Comparison of ENCODE assay signal across 8 cellular contexts in the genomic region with DNA sequence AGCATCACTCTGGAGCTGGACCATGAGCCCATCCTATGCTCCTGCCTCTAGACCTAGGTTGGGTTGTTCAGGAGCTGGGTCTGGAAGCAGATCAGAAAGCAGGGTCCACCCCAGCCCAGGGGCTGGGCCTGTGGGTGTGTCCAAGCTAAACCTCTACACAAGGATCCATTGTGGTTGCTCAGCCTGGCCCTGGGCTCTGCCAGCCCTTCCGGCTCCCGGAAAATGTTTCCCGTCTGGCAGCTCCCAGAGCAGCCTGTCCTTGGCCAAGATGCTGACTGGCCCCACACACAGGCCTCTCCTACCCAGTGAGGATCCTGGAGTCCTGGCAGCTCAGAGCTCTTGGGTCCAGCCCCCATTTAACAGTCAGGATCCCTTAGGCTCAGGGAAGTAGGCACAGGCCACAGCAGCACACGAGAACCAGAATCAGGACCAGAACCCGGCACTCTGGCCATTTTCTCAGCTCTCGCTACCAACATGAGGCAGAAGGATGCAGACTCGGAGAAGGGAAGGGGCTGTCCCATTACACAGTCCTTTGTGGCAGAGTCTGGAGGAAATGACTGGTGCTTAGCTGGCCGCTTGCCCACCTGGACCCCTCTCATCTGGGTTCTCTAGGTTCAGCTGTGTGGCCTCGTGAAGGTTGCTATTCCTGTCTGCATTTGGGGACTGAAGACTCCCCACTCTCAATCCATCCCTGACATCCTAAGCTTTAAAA. TPM values are rescaled to one million over a fixed set of nuclear protein-coding genes. Genes with fewer than 3 reads are reported as not detected.
A peak's percentile ranks its signal among the peaks of the same experiment; 100 is the strongest.
DNase-seq lines count a peak whose midpoint lies in the region; ATAC-seq and TF ChIP-seq lines count a peak whose summit lies in the region.

No MANE protein-coding gene starts in this region.

- ATAC-seq in activated naive CD8-positive, alpha-beta T cell treated with anti-CD3 and anti-CD28 coated beads, Interleukin-2, amount 10 ng/mL, durations not matched to agents 7 days and 5 days (ENCODE audit: low read depth), result no peak
- peak; percentile 70 for ATAC-seq in aorta (ENCODE audit: low FRiP score)
- no peak for ATAC-seq in HG03378 (IDR thresholded peaks at IDR 0.05; ENCODE audit: unreplicated experiment)

- no peaks in the 10 kb centered on the region for H3K9me3 Mint-ChIP-seq in activated naive CD8-positive, alpha-beta T cell treated with anti-CD3 and anti-CD28 coated beads, Interleukin-2, amount 10 ng/mL, durations not matched to agents 7 days and 5 days
- H3K9me3 Mint-ChIP-seq in activated naive CD8-positive, alpha-beta T cell treated with anti-CD3 and anti-CD28 coated beads for 36 hours, result no peaks in the 10 kb centered on the region

- H3K27ac ChIP-seq in muscle layer of colon (ENCODE audit: low read depth, low read length), result peak overlapping the region; percentile 53
- H3K27ac ChIP-seq in aorta (ENCODE audit: low read depth in 1 of 2, low read length in 2 of 2), result peak overlapping the region; percentile 71 to 92

- H3K4me3 ChIP-seq in epithelial cell of esophagus (ENCODE audit: low read length), result no peak overlapping the region
- peak overlapping the region in 1 of 2 donors; percentile 6 for H3K4me3 ChIP-seq in muscle layer of colon (ENCODE audit: low read depth in 1 of 2, low read length in 2 of 2)
- H3K4me3 ChIP-seq in aorta (ENCODE audit: low read length in 2 of 2), result no peak overlapping the region

- POLR2A ChIA-PET in activated naive CD8-positive, alpha-beta T cell treated with anti-CD3 and anti-CD28 coated beads, Interleukin-2, amount 10 ng/mL, durations not matched to agents 7 days and 5 days (lab: Charles Lee), result interaction anchor here (0.7 to 5.5 kb wide), 9 partner anchors 24 to 452 kb away, joined by 3 to 54 read pairs (median 3); a partner anchor contains a TSS

- no peak overlapping the region for H3K4me3 Mint-ChIP-seq in activated naive CD8-positive, alpha-beta T cell treated with anti-CD3 and anti-CD28 coated beads, Interleukin-2, amount 10 ng/mL, durations not matched to agents 7 days and 5 days
- no peak overlapping the region for H3K4me3 Mint-ChIP-seq in activated naive CD8-positive, alpha-beta T cell treated with anti-CD3 and anti-CD28 coated beads for 36 hours

- H3K36me3 ChIP-seq in muscle layer of colon (ENCODE audit: insufficient read depth, low read length) (no peaks in the 10 kb centered on the region), aorta (ENCODE audit: control insufficient read depth in 1 of 2, insufficient read depth in 2 of 2, low read length in 1 of 2) (no peaks in the 10 kb centered on the region)

- H3K4me1 ChIP-seq in muscle layer of colon (ENCODE audit: insufficient read depth, low read length), result peaks cover 15% of the 10 kb centered on the region
- H3K4me1 ChIP-seq in aorta (ENCODE audit: control insufficient read depth in 1 of 2, insufficient read depth in 2 of 2, low read length in 2 of 2), result no peaks in the 10 kb centered on the region

- intact Hi-C loops in aorta (cut with DNase I), result loop anchor here (1.0 to 5.0 kb wide), 7 partner anchors 35 to 455 kb away; a partner anchor contains a TSS

- 0 to 7% methylated on average over 9 of the region's 9 CpGs for WGBS in aorta, 2 donors

- H3K36me3 Mint-ChIP-seq in activated naive CD8-positive, alpha-beta T cell treated with anti-CD3 and anti-CD28 coated beads, Interleukin-2, amount 10 ng/mL, durations not matched to agents 7 days and 5 days, result no peaks in the 10 kb centered on the region
- no peaks in the 10 kb centered on the region for H3K36me3 Mint-ChIP-seq in activated naive CD8-positive, alpha-beta T cell treated with anti-CD3 and anti-CD28 coated beads for 36 hours

- H3K9me3 ChIP-seq in muscle layer of colon (ENCODE audit: low read length) (no peaks in the 10 kb centered on the region), aorta (ENCODE audit: control insufficient read depth, low read length) (no peaks in the 10 kb centered on the region)

- H3K9ac ChIP-seq in muscle layer of colon (ENCODE audit: low read length), result no peak overlapping the region

- peaks cover 29% of the 10 kb centered on the region for H3K27me3 Mint-ChIP-seq in activated naive CD8-positive, alpha-beta T cell treated with anti-CD3 and anti-CD28 coated beads, Interleukin-2, amount 10 ng/mL, durations not matched to agents 7 days and 5 days
- H3K27me3 Mint-ChIP-seq in activated naive CD8-positive, alpha-beta T cell treated with anti-CD3 and anti-CD28 coated beads for 36 hours, result no peaks in the 10 kb centered on the region

- H3K27me3 ChIP-seq in muscle layer of colon (ENCODE audit: control insufficient read depth in 1 of 2, insufficient read depth in 2 of 2, low read length in 2 of 2) (no peaks in the 10 kb centered on the region), aorta (ENCODE audit: control insufficient read depth in 1 of 2, insufficient read depth in 2 of 2, low read length in 1 of 2) (no peaks in the 10 kb centered on the region)

- no peak for TF ChIP-seq CTCF in epithelial cell of esophagus (IDR thresholded peaks at IDR 0.05; ENCODE audit: insufficient read depth, low read depth, low read length, missing control alignments)

- peak overlapping the region; percentile 49 for H3K27ac Mint-ChIP-seq in activated naive CD8-positive, alpha-beta T cell treated with anti-CD3 and anti-CD28 coated beads, Interleukin-2, amount 10 ng/mL, durations not matched to agents 7 days and 5 days
- no peak overlapping the region for H3K27ac Mint-ChIP-seq in activated naive CD8-positive, alpha-beta T cell treated with anti-CD3 and anti-CD28 coated beads for 36 hours

- DNase-seq in activated naive CD8-positive, alpha-beta T cell treated with anti-CD3 and anti-CD28 coated beads, Interleukin-2, amount 10 ng/mL, durations not matched to agents 7 days and 5 days, result peak; percentile 32
- no peak for DNase-seq in activated naive CD8-positive, alpha-beta T cell treated with anti-CD3 and anti-CD28 coated beads for 36 hours
- DNase-seq in epithelial cell of esophagus (ENCODE audit: low read depth), result peak; percentile 47
- peak; percentile 83 to 91 for DNase-seq in aorta
- DNase-seq in RKO (ENCODE audit: low spot score), result no peak
- DNase-seq in HuH-7 (ENCODE audit: low spot score), result no peak

- peaks cover 23% of the 10 kb centered on the region for H3K4me1 Mint-ChIP-seq in activated naive CD8-positive, alpha-beta T cell treated with anti-CD3 and anti-CD28 coated beads, Interleukin-2, amount 10 ng/mL, durations not matched to agents 7 days and 5 days
- H3K4me1 Mint-ChIP-seq in activated naive CD8-positive, alpha-beta T cell treated with anti-CD3 and anti-CD28 coated beads for 36 hours, result no peaks in the 10 kb centered on the region

RNA-seq across cellular contexts. Expression of a gene that starts 35.4 kb away (rescaled TPM):
- 10 to 100 TPM; 53.3 to 60.1 TPM for total RNA-seq in activated naive CD8-positive, alpha-beta T cell treated with anti-CD3 and anti-CD28 coated beads, Interleukin-2, amount 10 ng/mL, durations not matched to agents 7 days and 5 days
- total RNA-seq in activated naive CD8-positive, alpha-beta T cell treated with anti-CD3 and anti-CD28 coated beads for 36 hours, result 10 to 100 TPM; 19.9 to 22.6 TPM
- total RNA-seq in aorta, result 100 to 1,000 TPM in 1 of 2 donors, 10 to 100 TPM in 1; 84.4 to 107 TPM
- 10 to 100 TPM; 34.4 to 39.9 TPM for polyA plus RNA-seq in aorta

RNA-seq across cellular contexts. Expression of a gene that starts 40.5 kb away (rescaled TPM):
- not detected for total RNA-seq in activated naive CD8-positive, alpha-beta T cell treated with anti-CD3 and anti-CD28 coated beads, Interleukin-2, amount 10 ng/mL, durations not matched to agents 7 days and 5 days
- not detected for total RNA-seq in activated naive CD8-positive, alpha-beta T cell treated with anti-CD3 and anti-CD28 coated beads for 36 hours
- 1 to 10 TPM; 2.9 to 3.9 TPM for total RNA-seq in aorta
- under 1 TPM; 0.50 to 0.54 TPM for polyA plus RNA-seq in aorta

Comparison
In these comparisons a context has a peak if more than half of its experiments do, and no peak if none do; other contexts are left out.
1. DNase-seq: peak in activated naive CD8-positive, alpha-beta T cell treated with anti-CD3 and anti-CD28 coated beads, Interleukin-2, amount 10 ng/mL, durations not matched to agents 7 days and 5 days (single experiment), epithelial cell of esophagus (single experiment) and aorta (2 of 2); none in activated naive CD8-positive, alpha-beta T cell treated with anti-CD3 and anti-CD28 coated beads for 36 hours (single experiment), RKO (single experiment) and HuH-7 (single experiment).